17 cellular contexts compared by ENCODE assay signal in the genomic region with DNA sequence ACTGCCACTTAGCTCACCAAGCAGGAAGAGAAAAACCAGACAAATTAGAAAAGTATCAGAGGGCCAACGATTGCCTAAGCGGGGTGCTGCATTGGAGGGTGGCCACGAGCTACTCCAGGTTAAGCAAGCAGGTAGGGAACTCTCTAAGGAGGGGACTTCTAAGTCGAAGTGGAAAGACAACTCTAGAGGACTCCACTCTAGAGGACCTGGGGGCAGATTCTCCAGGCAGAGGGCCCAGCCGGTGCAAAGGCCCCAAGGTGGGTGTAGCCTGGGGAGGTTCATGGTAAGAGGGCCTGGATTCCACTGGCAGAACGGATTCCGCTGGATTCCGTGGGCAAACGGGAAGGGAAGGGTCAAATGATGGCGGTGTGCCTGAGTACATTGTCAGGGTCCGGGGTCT. TPM values are rescaled to one million over a fixed set of nuclear protein-coding genes. Genes with fewer than 3 reads are reported as not detected.
DNase-seq lines count a peak whose midpoint lies in the region; ATAC-seq and TF ChIP-seq lines count a peak whose summit lies in the region.
"Had no signal": no experiment of that assay in that cellular context is flagged by ENCODE, and none has a peak within 500 bp of the region (broad histone marks: within the 10 kb centered on the region; RNA-seq: fewer than 3 reads in every experiment).

No MANE protein-coding gene starts in this region.

- peaks cover 13% of the 10 kb centered on the region for H3K4me1 Mint-ChIP-seq in activated CD8-positive, alpha-beta memory T cell treated with anti-CD3 and anti-CD28 coated beads, Interleukin-2, amount 10 ng/mL, durations not matched to agents 7 days and 5 days
- H3K4me1 Mint-ChIP-seq in nephron progenitor cell = peaks cover 50% of the 10 kb centered on the region
- peaks cover 12% of the 10 kb centered on the region for H3K4me1 Mint-ChIP-seq in type B pancreatic cell (ENCODE audit: unreplicated experiment)

- in situ Hi-C loops in gastrocnemius medialis (cut with MboI; ENCODE audit: low sequenced_read_pairs in 4 of 4) = no loop called here

- peaks cover 16% of the 10 kb centered on the region for H3K27me3 Mint-ChIP-seq in activated CD8-positive, alpha-beta memory T cell treated with anti-CD3 and anti-CD28 coated beads, Interleukin-2, amount 10 ng/mL, durations not matched to agents 7 days and 5 days
- peaks cover 8% of the 10 kb centered on the region for H3K27me3 Mint-ChIP-seq in nephron progenitor cell (ENCODE audit: low read depth, poor library complexity)
- no peaks in the 10 kb centered on the region for H3K27me3 Mint-ChIP-seq in type B pancreatic cell
- H3K27me3 Mint-ChIP-seq: activated CD4-positive, alpha-beta T cell treated with anti-CD3 and anti-CD28 coated beads for 36 hours; CD4-positive, alpha-beta memory T cell had no signal

- intact Hi-C loops in colonic mucosa (cut with DNase I) = no loop called here
- intact Hi-C loops in gastrocnemius medialis (cut with DNase I; ENCODE audit: low total_unique reads) = no loop called here

- no peak for TF ChIP-seq POLR2A in gastrocnemius medialis (IDR thresholded peaks at IDR 0.05)

- no peak overlapping the region for H3K4me3 Mint-ChIP-seq in activated CD8-positive, alpha-beta memory T cell treated with anti-CD3 and anti-CD28 coated beads, Interleukin-2, amount 10 ng/mL, durations not matched to agents 7 days and 5 days
- no peak overlapping the region for H3K4me3 Mint-ChIP-seq in nephron progenitor cell
- no peak overlapping the region for H3K4me3 Mint-ChIP-seq in type B pancreatic cell
- H3K4me3 Mint-ChIP-seq: activated CD4-positive, alpha-beta T cell treated with anti-CD3 and anti-CD28 coated beads for 36 hours; naive thymus-derived CD4-positive, alpha-beta T cell; stimulated activated naive B cell treated with anti-CD40 and anti-IgM and Interleukin-4, amounts not matched to agents 10 μg/mL and 1 μg/mL and 100 μg/mL, for 72 hours had no signal

- H3K4me3 ChIP-seq in colonic mucosa = no peak overlapping the region
- H3K4me3 ChIP-seq in gastrocnemius medialis = no peak overlapping the region
- H3K4me3 ChIP-seq: HAP-1 had no signal

- H3K36me3 ChIP-seq in colonic mucosa = no peaks in the 10 kb centered on the region
- H3K36me3 ChIP-seq in gastrocnemius medialis = no peaks in the 10 kb centered on the region
- H3K36me3 ChIP-seq: HAP-1 had no signal

- no peaks in the 10 kb centered on the region for H3K36me3 Mint-ChIP-seq in activated CD8-positive, alpha-beta memory T cell treated with anti-CD3 and anti-CD28 coated beads, Interleukin-2, amount 10 ng/mL, durations not matched to agents 7 days and 5 days
- H3K36me3 Mint-ChIP-seq in nephron progenitor cell (ENCODE audit: low read depth) (peaks cover 68% of the 10 kb centered on the region), type B pancreatic cell (no peaks in the 10 kb centered on the region)
- H3K36me3 Mint-ChIP-seq: CD4-positive, alpha-beta memory T cell; naive thymus-derived CD4-positive, alpha-beta T cell; stimulated activated naive B cell treated with anti-CD40 and anti-IgM and Interleukin-4, amounts not matched to agents 10 μg/mL and 1 μg/mL and 100 μg/mL, for 72 hours had no signal

- ATAC-seq in activated CD8-positive, alpha-beta memory T cell treated with anti-CD3 and anti-CD28 coated beads, Interleukin-2, amount 10 ng/mL, durations not matched to agents 7 days and 5 days = no peak
- no peak for ATAC-seq in omental fat pad (ENCODE audit: low FRiP score)
- ATAC-seq in gastrocnemius medialis = no peak
- ATAC-seq: activated CD4-positive, alpha-beta T cell treated with anti-CD3 and anti-CD28 coated beads for 36 hours; naive thymus-derived CD4-positive, alpha-beta T cell; stimulated activated naive B cell treated with anti-CD40 and anti-IgM and Interleukin-4, amounts not matched to agents 10 μg/mL and 1 μg/mL and 100 μg/mL, for 72 hours had no signal

- TF ChIP-seq CTCF in colonic mucosa (IDR thresholded peaks at IDR 0.05) (no peak), nephron progenitor cell (IDR thresholded peaks at IDR 0.05) (no peak), type B pancreatic cell (conservative IDR thresholded peaks at IDR 0.05) (no peak), omental fat pad (IDR thresholded peaks at IDR 0.05) (no peak), gastrocnemius medialis (IDR thresholded peaks at IDR 0.05 in 4 of 5, conservative IDR thresholded peaks at IDR 0.05 in 1 of 5) (no peak)

- CTCF ChIA-PET in activated CD8-positive, alpha-beta memory T cell treated with anti-CD3 and anti-CD28 coated beads, Interleukin-2, amount 10 ng/mL, durations not matched to agents 7 days and 5 days (lab: Charles Lee) = no interaction called here

- H3K27me3 ChIP-seq in colonic mucosa = no peaks in the 10 kb centered on the region
- H3K27me3 ChIP-seq in gastrocnemius medialis = peaks cover 0 to 4% (median 0%) of the 10 kb centered on the region in 3 donors

- peak; percentile 21 for DNase-seq in activated CD8-positive, alpha-beta memory T cell treated with anti-CD3 and anti-CD28 coated beads, Interleukin-2, amount 10 ng/mL, durations not matched to agents 7 days and 5 days
- no peak for DNase-seq in activated CD8-positive, alpha-beta memory T cell treated with anti-CD3 and anti-CD28 coated beads, Interleukin-2, amount 50 U/mL, for 48 hours
- peak; percentile 13 for DNase-seq in colonic mucosa
- DNase-seq in nephron progenitor cell = no peak
- peak; percentile 40 for DNase-seq in type B pancreatic cell (ENCODE audit: extremely low spot score, unreplicated experiment)
- no peak for DNase-seq in omental fat pad (ENCODE audit: low spot score)
- no peak for DNase-seq in NCI-H2029 (lab: John Stamatoyannopoulos, UW)
- DNase-seq in gastrocnemius medialis = no peak
- DNase-seq: 8988T; activated CD4-positive, alpha-beta T cell treated with anti-CD3 and anti-CD28 coated beads for 36 hours; CD4-positive, alpha-beta memory T cell; erythroblast; naive thymus-derived CD4-positive, alpha-beta T cell; RPMI8226; stimulated activated naive B cell treated with anti-CD40 and anti-IgM and Interleukin-4, amounts not matched to agents 10 μg/mL and 1 μg/mL and 100 μg/mL, for 72 hours had no signal

- H3K9ac ChIP-seq in colonic mucosa (ENCODE audit: low read depth in 2 of 2, low read length in 2 of 2) = no peak overlapping the region

- H3K27ac ChIP-seq in colonic mucosa (no peak overlapping the region), gastrocnemius medialis (peak overlapping the region in 1 of 4 donors; percentile 67)

- no peaks in the 10 kb centered on the region for H3K4me1 ChIP-seq in colonic mucosa
- H3K4me1 ChIP-seq in gastrocnemius medialis = no peaks in the 10 kb centered on the region
- H3K4me1 ChIP-seq: HAP-1 had no signal

- no peaks in the 10 kb centered on the region for H3K9me3 Mint-ChIP-seq in activated CD8-positive, alpha-beta memory T cell treated with anti-CD3 and anti-CD28 coated beads, Interleukin-2, amount 10 ng/mL, durations not matched to agents 7 days and 5 days (ENCODE audit: low read depth)
- H3K9me3 Mint-ChIP-seq in nephron progenitor cell (no peaks in the 10 kb centered on the region), type B pancreatic cell (no peaks in the 10 kb centered on the region)
- H3K9me3 Mint-ChIP-seq: stimulated activated naive B cell treated with anti-CD40 and anti-IgM and Interleukin-4, amounts not matched to agents 10 μg/mL and 1 μg/mL and 100 μg/mL, for 72 hours had no signal

- H3K27ac Mint-ChIP-seq in activated CD8-positive, alpha-beta memory T cell treated with anti-CD3 and anti-CD28 coated beads, Interleukin-2, amount 10 ng/mL, durations not matched to agents 7 days and 5 days = no peak overlapping the region
- peak overlapping the region; percentile 66 for H3K27ac Mint-ChIP-seq in nephron progenitor cell
- peak overlapping the region; percentile 60 for H3K27ac Mint-ChIP-seq in type B pancreatic cell
- H3K27ac Mint-ChIP-seq: activated CD4-positive, alpha-beta T cell treated with anti-CD3 and anti-CD28 coated beads for 36 hours; stimulated activated naive B cell treated with anti-CD40 and anti-IgM and Interleukin-4, amounts not matched to agents 10 μg/mL and 1 μg/mL and 100 μg/mL, for 72 hours had no signal

- no peaks in the 10 kb centered on the region for H3K9me3 ChIP-seq in colonic mucosa
- H3K9me3 ChIP-seq in gastrocnemius medialis = no peaks in the 10 kb centered on the region
- H3K9me3 ChIP-seq: HAP-1 had no signal

RNA-seq across cellular contexts. Expression of gene FBLN7, which starts 12.7 kb away (rescaled TPM):
- under 1 TPM; 0.26 to 0.63 TPM for total RNA-seq in activated CD8-positive, alpha-beta memory T cell treated with anti-CD3 and anti-CD28 coated beads, Interleukin-2, amount 10 ng/mL, durations not matched to agents 7 days and 5 days
- under 1 TPM; 0.10 to 0.66 TPM for total RNA-seq in colonic mucosa
- total RNA-seq in type B pancreatic cell (ENCODE audit: low replicate concordance) = 4.2 and 9.5 TPM in 2 replicates
- 1 to 10 TPM in 3 of 4 donors, under 1 TPM in 1; 0.44 to 9.5 (median 7.2) TPM for total RNA-seq in omental fat pad
- 1 to 10 TPM in 1 of 4 donors, under 1 TPM in 3; 0.41 to 3.3 (median 0.54) TPM for total RNA-seq in gastrocnemius medialis
- total RNA-seq: Daoy had no signal

Comparison
In these comparisons a context has a peak if more than half of its experiments do, and no peak if none do; other contexts are left out.
1. DNase-seq: peak in activated CD8-positive, alpha-beta memory T cell treated with anti-CD3 and anti-CD28 coated beads, Interleukin-2, amount 10 ng/mL, durations not matched to agents 7 days and 5 days (single experiment), colonic mucosa (single experiment) and type B pancreatic cell (single experiment); none in activated CD8-positive, alpha-beta memory T cell treated with anti-CD3 and anti-CD28 coated beads, Interleukin-2, amount 50 U/mL, for 48 hours (single experiment), nephron progenitor cell (single experiment), omental fat pad (single experiment), NCI-H2029 (single experiment) and gastrocnemius medialis (0 of 2).